In genomic region chr21:38311091-38311490, GRCh38 we compare ENCODE assay signal across 13 cellular contexts. TPM values are rescaled to one million over a fixed set of nuclear protein-coding genes. Genes with fewer than 3 reads are reported as not detected.
"Had no signal": no experiment of that assay in that cellular context is flagged by ENCODE, and none has a peak within 500 bp of the region (broad histone marks: within the 10 kb centered on the region; RNA-seq: fewer than 3 reads in every experiment).

No MANE protein-coding gene starts in this region.

- ATAC-seq: activated CD8-positive, alpha-beta T cell treated with anti-CD3 and anti-CD28 coated beads, Interleukin-2, amount 10 ng/mL, durations not matched to agents 7 days and 5 days; stimulated activated naive CD8-positive, alpha-beta T cell treated with anti-CD3 and anti-CD28 coated beads, Interleukin-15, amount 100 ng/mL, for 72 hours had no signal

- H3K4me1 ChIP-seq: uterus had no signal

- H3K27me3 ChIP-seq: uterus had no signal

- H3K9me3 ChIP-seq: esophagus muscularis mucosa, thoracic aorta, uterus had no signal

- H3K27ac ChIP-seq: esophagus muscularis mucosa, thoracic aorta, uterus had no signal

- H3K36me3 ChIP-seq: esophagus muscularis mucosa, thoracic aorta, uterus had no signal

- H3K4me3 ChIP-seq: esophagus muscularis mucosa, thoracic aorta, uterus had no signal

- DNase-seq: activated CD4-positive, alpha-beta T cell treated with anti-CD3 and anti-CD28 coated beads for 4 hours; activated CD8-positive, alpha-beta memory T cell treated with anti-CD3 and anti-CD28 coated beads, Interleukin-2, amount 50 U/mL, for 48 hours; activated CD8-positive, alpha-beta T cell treated with anti-CD3 and anti-CD28 coated beads, Interleukin-2, amount 10 ng/mL, durations not matched to agents 7 days and 5 days; activated naive CD4-positive, alpha-beta T cell; aorta; glutamatergic neuron; left cardiac atrium; stimulated activated CD4-positive, alpha-beta T cell treated with anti-CD3 and anti-CD28 coated beads, Interleukin-4, amount 100 ng/mL, for 4 hours; stimulated activated naive CD8-positive, alpha-beta T cell treated with anti-CD3 and anti-CD28 coated beads, Interleukin-15, amount 100 ng/mL, for 72 hours; uterus had no signal

RNA-seq across cellular contexts. Expression of gene KCNJ15, which starts 54.3 kb away (rescaled TPM):
- total RNA-seq: activated CD8-positive, alpha-beta T cell treated with anti-CD3 and anti-CD28 coated beads, Interleukin-2, amount 10 ng/mL, durations not matched to agents 7 days and 5 days had no signal
- polyA plus RNA-seq: neural cell had no signal
